ENCODE assay signal across 1 cellular context in the genomic region with DNA sequence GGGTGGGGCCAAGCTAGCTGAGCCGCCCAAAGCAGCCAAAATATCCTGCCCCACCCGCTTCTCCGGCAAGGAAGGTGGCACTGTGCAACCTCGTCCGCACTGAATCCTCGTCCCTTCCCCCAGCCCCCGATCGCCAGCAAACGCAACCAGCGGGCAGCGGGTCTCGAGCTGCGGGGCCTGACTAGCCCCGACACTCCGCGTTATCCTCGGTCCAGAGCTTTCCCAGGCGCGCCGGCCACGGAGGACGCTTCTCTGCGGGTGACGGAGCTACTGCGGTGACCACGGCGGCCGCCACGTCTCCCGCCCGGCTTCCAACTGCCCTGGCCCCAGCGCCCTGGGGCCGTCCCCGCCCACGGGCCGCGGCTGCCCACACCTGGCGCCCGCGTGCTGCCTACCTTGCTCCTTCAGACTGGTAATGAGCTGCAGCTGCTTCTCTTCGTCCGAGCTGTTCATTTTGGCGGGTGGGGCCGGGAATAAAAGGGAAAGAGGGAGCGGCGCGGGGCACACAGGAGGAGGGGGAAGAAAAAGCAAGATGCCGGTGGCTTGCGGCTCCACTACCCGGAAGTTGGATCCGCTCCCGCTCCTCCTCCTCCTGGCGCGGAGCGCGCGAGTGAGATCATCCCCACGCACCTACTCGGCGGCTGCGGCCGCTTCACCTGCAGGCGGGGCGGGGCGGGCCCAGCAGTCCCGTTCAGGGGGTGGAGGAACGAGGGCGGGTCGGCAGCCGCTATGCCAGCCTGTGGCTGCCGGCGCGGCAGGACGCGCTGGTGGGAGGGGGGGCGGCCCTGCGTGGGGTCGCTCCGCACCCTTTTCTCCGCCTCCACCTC.
TF ChIP-seq lines count a peak whose summit lies in the region.

A gene with protein sequence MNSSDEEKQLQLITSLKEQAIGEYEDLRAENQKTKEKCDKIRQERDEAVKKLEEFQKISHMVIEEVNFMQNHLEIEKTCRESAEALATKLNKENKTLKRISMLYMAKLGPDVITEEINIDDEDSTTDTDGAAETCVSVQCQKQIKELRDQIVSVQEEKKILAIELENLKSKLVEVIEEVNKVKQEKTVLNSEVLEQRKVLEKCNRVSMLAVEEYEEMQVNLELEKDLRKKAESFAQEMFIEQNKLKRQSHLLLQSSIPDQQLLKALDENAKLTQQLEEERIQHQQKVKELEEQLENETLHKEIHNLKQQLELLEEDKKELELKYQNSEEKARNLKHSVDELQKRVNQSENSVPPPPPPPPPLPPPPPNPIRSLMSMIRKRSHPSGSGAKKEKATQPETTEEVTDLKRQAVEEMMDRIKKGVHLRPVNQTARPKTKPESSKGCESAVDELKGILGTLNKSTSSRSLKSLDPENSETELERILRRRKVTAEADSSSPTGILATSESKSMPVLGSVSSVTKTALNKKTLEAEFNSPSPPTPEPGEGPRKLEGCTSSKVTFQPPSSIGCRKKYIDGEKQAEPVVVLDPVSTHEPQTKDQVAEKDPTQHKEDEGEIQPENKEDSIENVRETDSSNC (minus strand): TSS at position 561 of the 827 bp plus-strand sequence. CDS start 108 bp downstream, at position 453.

TF ChIP-seq in K562, 482 proteins besides CTCF, POLR2A, EP300 and RAD21 (continued from another document and continues in another):
- TF ChIP-seq TOE1 (IDR thresholded peaks at IDR 0.05; ENCODE audit: borderline replicate concordance) (no peak), TOE1 (CRISPR knock-in tag; IDR thresholded peaks at IDR 0.05; ENCODE audit: borderline replicate concordance, low read depth) (no peak), DIDO1 (tag; IDR thresholded peaks at IDR 0.05; ENCODE audit: low read depth) (no peak), FIP1L1 (IDR thresholded peaks at IDR 0.05; ENCODE audit: low read depth, low read length, poor library complexity, severe bottlenecking) (no peak), ZBTB1 (CRISPR knock-in tag; IDR thresholded peaks at IDR 0.05; ENCODE audit: borderline replicate concordance, low read depth) (peak; percentile 39; the same call in 1 of the 2 replicates), CBX2 (IDR thresholded peaks at IDR 0.05; ENCODE audit: insufficient read depth, low read length, poor library complexity, severe bottlenecking) (no peak), SMAD1 (IDR thresholded peaks at IDR 0.05; ENCODE audit: low read depth, low read length, partially characterized antibody) (no peak), DDX20 (tag; IDR thresholded peaks at IDR 0.05; ENCODE audit: low read depth) (no peak), JUND (IDR thresholded peaks at IDR 0.05; ENCODE audit: borderline replicate concordance, low read depth, low read length) (peak; percentile 85), JUND (tag; IDR thresholded peaks at IDR 0.05; ENCODE audit: borderline replicate concordance, low read depth, low read length) (peak; percentile 55; the same call in 1 of the 3 replicates), SMAD3 (CRISPR knock-in tag; conservative IDR thresholded peaks at IDR 0.05) (no peak), TSC22D4 (tag; IDR thresholded peaks at IDR 0.05) (no peak), MYC (IDR thresholded peaks at IDR 0.05; ENCODE audit: low read depth, low read length) (peak; percentile 68), MYC (CRISPR knock-in tag; IDR thresholded peaks at IDR 0.05; ENCODE audit: borderline replicate concordance, low read depth) (no peak), ZNF140 (CRISPR knock-in tag; IDR thresholded peaks at IDR 0.05) (no peak), ZNF3 (CRISPR knock-in tag; IDR thresholded peaks at IDR 0.05) (no peak), SP1 (CRISPR knock-in tag; IDR thresholded peaks at IDR 0.05) (peak; percentile 52; the same call in 1 of the 2 replicates), MAZ (CRISPR knock-in tag; conservative IDR thresholded peaks at IDR 0.05 in 1 of 2, IDR thresholded peaks at IDR 0.05 in 1 of 2) (peak in 1 of 2 experiments; percentile 64; a peak in 3 of 4 replicates), EP400 (IDR thresholded peaks at IDR 0.05) (peak; percentile 72; the same call in 1 of the 2 replicates), GABPB1 (CRISPR knock-in tag; IDR thresholded peaks at IDR 0.05) (peak; percentile 32; the same call in 1 of the 2 replicates), ARID2 (IDR thresholded peaks at IDR 0.05) (no peak), ZBTB7A (IDR thresholded peaks at IDR 0.05; ENCODE audit: borderline replicate concordance, control insufficient read depth, low read depth, low read length) (no peak; the same call in 1 of the 2 replicates), CBFA2T3 (IDR thresholded peaks at IDR 0.05) (no peak), HNRNPK (IDR thresholded peaks at IDR 0.05; ENCODE audit: low read depth, low read length, poor library complexity, severe bottlenecking) (no peak), SNIP1 (IDR thresholded peaks at IDR 0.05; ENCODE audit: low read depth) (no peak), RBBP5 (IDR thresholded peaks at IDR 0.05; ENCODE audit: borderline replicate concordance, insufficient read depth, low read length, poor library complexity, severe bottlenecking) (peak; percentile 87), DNMT1 (IDR thresholded peaks at IDR 0.05) (no peak), ZFP1 (CRISPR knock-in tag; IDR thresholded peaks at IDR 0.05) (no peak), ZNF766 (CRISPR knock-in tag; conservative IDR thresholded peaks at IDR 0.05) (no peak), ATF7 (IDR thresholded peaks at IDR 0.05) (peak; percentile 74), CBX8 (IDR thresholded peaks at IDR 0.05; ENCODE audit: borderline replicate concordance, extremely low read depth, low read depth, low read length, poor library complexity, severe bottlenecking) (no peak), FOXK2 (conservative IDR thresholded peaks at IDR 0.05 in 1 of 2, IDR thresholded peaks at IDR 0.05 in 1 of 2; ENCODE audit: low read depth in 2 of 2) (no peak)
- TF ChIP-seq, protein P1, sequence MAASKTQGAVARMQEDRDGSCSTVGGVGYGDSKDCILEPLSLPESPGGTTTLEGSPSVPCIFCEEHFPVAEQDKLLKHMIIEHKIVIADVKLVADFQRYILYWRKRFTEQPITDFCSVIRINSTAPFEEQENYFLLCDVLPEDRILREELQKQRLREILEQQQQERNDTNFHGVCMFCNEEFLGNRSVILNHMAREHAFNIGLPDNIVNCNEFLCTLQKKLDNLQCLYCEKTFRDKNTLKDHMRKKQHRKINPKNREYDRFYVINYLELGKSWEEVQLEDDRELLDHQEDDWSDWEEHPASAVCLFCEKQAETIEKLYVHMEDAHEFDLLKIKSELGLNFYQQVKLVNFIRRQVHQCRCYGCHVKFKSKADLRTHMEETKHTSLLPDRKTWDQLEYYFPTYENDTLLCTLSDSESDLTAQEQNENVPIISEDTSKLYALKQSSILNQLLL (CRISPR knock-in tag; IDR thresholded peaks at IDR 0.05; ENCODE audit: borderline replicate concordance) = no peak
- TF ChIP-seq, protein P2, sequence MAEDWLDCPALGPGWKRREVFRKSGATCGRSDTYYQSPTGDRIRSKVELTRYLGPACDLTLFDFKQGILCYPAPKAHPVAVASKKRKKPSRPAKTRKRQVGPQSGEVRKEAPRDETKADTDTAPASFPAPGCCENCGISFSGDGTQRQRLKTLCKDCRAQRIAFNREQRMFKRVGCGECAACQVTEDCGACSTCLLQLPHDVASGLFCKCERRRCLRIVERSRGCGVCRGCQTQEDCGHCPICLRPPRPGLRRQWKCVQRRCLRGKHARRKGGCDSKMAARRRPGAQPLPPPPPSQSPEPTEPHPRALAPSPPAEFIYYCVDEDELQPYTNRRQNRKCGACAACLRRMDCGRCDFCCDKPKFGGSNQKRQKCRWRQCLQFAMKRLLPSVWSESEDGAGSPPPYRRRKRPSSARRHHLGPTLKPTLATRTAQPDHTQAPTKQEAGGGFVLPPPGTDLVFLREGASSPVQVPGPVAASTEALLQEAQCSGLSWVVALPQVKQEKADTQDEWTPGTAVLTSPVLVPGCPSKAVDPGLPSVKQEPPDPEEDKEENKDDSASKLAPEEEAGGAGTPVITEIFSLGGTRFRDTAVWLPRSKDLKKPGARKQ (CRISPR knock-in tag; IDR thresholded peaks at IDR 0.05) = no peak
- TF ChIP-seq, protein P3, sequence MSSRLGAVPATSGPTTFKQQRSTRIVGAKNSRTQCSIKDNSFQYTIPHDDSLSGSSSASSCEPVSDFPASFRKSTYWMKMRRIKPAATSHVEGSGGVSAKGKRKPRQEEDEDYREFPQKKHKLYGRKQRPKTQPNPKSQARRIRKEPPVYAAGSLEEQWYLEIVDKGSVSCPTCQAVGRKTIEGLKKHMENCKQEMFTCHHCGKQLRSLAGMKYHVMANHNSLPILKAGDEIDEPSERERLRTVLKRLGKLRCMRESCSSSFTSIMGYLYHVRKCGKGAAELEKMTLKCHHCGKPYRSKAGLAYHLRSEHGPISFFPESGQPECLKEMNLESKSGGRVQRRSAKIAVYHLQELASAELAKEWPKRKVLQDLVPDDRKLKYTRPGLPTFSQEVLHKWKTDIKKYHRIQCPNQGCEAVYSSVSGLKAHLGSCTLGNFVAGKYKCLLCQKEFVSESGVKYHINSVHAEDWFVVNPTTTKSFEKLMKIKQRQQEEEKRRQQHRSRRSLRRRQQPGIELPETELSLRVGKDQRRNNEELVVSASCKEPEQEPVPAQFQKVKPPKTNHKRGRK (tag; IDR thresholded peaks at IDR 0.05) = no peak
- TF ChIP-seq, protein P4, sequence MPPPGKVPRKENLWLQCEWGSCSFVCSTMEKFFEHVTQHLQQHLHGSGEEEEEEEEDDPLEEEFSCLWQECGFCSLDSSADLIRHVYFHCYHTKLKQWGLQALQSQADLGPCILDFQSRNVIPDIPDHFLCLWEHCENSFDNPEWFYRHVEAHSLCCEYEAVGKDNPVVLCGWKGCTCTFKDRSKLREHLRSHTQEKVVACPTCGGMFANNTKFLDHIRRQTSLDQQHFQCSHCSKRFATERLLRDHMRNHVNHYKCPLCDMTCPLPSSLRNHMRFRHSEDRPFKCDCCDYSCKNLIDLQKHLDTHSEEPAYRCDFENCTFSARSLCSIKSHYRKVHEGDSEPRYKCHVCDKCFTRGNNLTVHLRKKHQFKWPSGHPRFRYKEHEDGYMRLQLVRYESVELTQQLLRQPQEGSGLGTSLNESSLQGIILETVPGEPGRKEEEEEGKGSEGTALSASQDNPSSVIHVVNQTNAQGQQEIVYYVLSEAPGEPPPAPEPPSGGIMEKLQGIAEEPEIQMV (tag; conservative IDR thresholded peaks at IDR 0.05; ENCODE audit: low read depth) = no peak
- TF ChIP-seq, protein P5, sequence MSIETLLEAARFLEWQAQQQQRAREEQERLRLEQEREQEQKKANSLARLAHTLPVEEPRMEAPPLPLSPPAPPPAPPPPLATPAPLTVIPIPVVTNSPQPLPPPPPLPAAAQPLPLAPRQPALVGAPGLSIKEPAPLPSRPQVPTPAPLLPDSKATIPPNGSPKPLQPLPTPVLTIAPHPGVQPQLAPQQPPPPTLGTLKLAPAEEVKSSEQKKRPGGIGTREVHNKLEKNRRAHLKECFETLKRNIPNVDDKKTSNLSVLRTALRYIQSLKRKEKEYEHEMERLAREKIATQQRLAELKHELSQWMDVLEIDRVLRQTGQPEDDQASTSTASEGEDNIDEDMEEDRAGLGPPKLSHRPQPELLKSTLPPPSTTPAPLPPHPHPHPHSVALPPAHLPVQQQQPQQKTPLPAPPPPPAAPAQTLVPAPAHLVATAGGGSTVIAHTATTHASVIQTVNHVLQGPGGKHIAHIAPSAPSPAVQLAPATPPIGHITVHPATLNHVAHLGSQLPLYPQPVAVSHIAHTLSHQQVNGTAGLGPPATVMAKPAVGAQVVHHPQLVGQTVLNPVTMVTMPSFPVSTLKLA (conservative IDR thresholded peaks at IDR 0.05) = peak; percentile 2 to 16; a peak in 1 of 4 replicates
- TF ChIP-seq, protein P6, sequence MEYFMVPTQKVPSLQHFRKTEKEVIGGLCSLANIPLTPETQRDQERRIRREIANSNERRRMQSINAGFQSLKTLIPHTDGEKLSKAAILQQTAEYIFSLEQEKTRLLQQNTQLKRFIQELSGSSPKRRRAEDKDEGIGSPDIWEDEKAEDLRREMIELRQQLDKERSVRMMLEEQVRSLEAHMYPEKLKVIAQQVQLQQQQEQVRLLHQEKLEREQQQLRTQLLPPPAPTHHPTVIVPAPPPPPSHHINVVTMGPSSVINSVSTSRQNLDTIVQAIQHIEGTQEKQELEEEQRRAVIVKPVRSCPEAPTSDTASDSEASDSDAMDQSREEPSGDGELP (CRISPR knock-in tag; IDR thresholded peaks at IDR 0.05; ENCODE audit: borderline replicate concordance) = 0 out of 2 replicates have a peak, but pooled peaks have one; percentile 8
- TF ChIP-seq, protein P7, sequence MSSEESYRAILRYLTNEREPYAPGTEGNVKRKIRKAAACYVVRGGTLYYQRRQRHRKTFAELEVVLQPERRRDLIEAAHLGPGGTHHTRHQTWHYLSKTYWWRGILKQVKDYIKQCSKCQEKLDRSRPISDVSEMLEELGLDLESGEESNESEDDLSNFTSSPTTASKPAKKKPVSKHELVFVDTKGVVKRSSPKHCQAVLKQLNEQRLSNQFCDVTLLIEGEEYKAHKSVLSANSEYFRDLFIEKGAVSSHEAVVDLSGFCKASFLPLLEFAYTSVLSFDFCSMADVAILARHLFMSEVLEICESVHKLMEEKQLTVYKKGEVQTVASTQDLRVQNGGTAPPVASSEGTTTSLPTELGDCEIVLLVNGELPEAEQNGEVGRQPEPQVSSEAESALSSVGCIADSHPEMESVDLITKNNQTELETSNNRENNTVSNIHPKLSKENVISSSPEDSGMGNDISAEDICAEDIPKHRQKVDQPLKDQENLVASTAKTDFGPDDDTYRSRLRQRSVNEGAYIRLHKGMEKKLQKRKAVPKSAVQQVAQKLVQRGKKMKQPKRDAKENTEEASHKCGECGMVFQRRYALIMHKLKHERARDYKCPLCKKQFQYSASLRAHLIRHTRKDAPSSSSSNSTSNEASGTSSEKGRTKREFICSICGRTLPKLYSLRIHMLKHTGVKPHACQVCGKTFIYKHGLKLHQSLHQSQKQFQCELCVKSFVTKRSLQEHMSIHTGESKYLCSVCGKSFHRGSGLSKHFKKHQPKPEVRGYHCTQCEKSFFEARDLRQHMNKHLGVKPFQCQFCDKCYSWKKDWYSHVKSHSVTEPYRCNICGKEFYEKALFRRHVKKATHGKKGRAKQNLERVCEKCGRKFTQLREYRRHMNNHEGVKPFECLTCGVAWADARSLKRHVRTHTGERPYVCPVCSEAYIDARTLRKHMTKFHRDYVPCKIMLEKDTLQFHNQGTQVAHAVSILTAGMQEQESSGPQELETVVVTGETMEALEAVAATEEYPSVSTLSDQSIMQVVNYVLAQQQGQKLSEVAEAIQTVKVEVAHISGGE (CRISPR knock-in tag; IDR thresholded peaks at IDR 0.05) = peak in 2 of 3 experiments; percentile 44 to 53; a peak in 2 of 6 replicates
- TF ChIP-seq, protein P8, sequence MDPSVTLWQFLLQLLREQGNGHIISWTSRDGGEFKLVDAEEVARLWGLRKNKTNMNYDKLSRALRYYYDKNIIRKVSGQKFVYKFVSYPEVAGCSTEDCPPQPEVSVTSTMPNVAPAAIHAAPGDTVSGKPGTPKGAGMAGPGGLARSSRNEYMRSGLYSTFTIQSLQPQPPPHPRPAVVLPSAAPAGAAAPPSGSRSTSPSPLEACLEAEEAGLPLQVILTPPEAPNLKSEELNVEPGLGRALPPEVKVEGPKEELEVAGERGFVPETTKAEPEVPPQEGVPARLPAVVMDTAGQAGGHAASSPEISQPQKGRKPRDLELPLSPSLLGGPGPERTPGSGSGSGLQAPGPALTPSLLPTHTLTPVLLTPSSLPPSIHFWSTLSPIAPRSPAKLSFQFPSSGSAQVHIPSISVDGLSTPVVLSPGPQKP (CRISPR knock-in tag; IDR thresholded peaks at IDR 0.05) = no peak
- TF ChIP-seq, protein P9, sequence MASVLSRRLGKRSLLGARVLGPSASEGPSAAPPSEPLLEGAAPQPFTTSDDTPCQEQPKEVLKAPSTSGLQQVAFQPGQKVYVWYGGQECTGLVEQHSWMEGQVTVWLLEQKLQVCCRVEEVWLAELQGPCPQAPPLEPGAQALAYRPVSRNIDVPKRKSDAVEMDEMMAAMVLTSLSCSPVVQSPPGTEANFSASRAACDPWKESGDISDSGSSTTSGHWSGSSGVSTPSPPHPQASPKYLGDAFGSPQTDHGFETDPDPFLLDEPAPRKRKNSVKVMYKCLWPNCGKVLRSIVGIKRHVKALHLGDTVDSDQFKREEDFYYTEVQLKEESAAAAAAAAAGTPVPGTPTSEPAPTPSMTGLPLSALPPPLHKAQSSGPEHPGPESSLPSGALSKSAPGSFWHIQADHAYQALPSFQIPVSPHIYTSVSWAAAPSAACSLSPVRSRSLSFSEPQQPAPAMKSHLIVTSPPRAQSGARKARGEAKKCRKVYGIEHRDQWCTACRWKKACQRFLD (CRISPR knock-in tag; IDR thresholded peaks at IDR 0.05) = no peak
